ENCODE assay signal across 1 cellular context in the genomic region with DNA sequence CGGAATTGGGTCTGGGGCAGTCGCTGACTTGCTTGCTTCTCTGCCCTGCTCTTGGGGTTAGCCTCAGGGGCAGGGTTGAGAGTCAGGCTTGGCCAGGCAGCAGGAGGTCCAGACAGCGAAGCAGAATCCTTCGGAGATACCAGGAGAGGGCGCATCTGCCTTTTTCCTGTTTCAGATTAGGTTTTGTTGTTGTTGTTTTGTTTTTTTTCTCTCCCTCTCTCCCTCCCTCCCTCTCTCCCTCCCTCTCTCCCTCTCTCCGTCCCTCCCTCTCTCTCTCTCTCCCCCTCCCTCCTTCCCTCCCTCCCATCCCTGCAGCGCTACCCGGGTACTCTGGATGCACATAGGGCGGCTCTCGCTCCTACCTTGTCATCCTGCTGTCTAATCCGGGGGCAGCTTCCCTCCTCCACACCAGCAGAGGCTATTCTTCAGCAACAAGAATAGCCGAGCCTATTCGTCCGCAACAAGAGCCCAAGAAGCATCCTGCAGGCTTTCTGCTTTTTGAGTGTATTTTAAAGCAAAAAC.
TF ChIP-seq lines count a peak whose summit lies in the region.

No MANE protein-coding gene starts in this region.

TF ChIP-seq in endothelial cell of umbilical vein, 7 proteins besides CTCF, POLR2A, EP300 and RAD21:
- TF ChIP-seq FOS (IDR thresholded peaks at IDR 0.05; ENCODE audit: borderline replicate concordance, insufficient read depth, low read length), result no peak
- no peak for TF ChIP-seq GATA2 (IDR thresholded peaks at IDR 0.05; ENCODE audit: insufficient read depth, insufficient read length, low read depth, low read length)
- TF ChIP-seq, protein P1, sequence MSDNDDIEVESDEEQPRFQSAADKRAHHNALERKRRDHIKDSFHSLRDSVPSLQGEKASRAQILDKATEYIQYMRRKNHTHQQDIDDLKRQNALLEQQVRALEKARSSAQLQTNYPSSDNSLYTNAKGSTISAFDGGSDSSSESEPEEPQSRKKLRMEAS (IDR thresholded peaks at IDR 0.05; ENCODE audit: insufficient read depth, insufficient read length), result no peak
- TF ChIP-seq POLR2AphosphoS5 (IDR thresholded peaks at IDR 0.05; ENCODE audit: insufficient read depth, low read depth, low read length), result no peak
- TF ChIP-seq JUN (IDR thresholded peaks at IDR 0.05; ENCODE audit: borderline replicate concordance, insufficient read depth, insufficient read length, low read depth), result no peak
- no peak for TF ChIP-seq EZH2 (IDR thresholded peaks at IDR 0.05; ENCODE audit: borderline replicate concordance, low read depth, low read length, severe bottlenecking)
- no peak for TF ChIP-seq MYC (IDR thresholded peaks at IDR 0.05; ENCODE audit: low read depth, low read length)
